Comparison of ENCODE assay signal across 27 cellular contexts in the genomic region with DNA sequence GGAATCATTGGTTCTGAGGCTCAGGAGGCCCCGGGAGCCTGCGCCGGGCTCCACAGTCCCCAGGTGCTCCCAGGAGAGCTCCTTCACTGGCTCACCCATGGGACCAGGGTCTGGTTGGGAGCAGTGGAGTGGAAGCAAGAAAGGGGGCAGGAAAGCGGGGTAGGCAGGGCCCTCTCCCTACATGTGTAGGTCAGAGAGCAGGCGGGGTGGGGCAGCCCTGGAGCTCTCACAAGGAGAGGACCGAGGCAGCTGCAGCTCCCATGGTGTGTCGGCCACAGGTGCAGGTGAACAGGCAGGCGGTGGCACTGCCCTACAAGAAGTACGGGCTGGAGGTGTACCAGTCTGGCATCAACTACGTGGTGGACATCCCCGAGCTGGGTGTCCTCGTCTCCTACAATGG. TPM values are rescaled to one million over a fixed set of nuclear protein-coding genes. Genes with fewer than 3 reads are reported as not detected.
"Had no signal": no experiment of that assay in that cellular context is flagged by ENCODE, and none has a peak within 500 bp of the region (broad histone marks: within the 10 kb centered on the region; RNA-seq: fewer than 3 reads in every experiment).

No MANE protein-coding gene starts in this region.

- H3K27ac ChIP-seq: Peyer's patch, SJCRH30 had no signal

- H3K4me3 ChIP-seq: Peyer's patch, SJCRH30 had no signal

- DNase-seq: IMR-90, Kasumi-1, KG1, MM.1S, NCI-H1048, NCI-H1105, NCI-H1417, NCI-H1436 treated with DMSO at 0.1 percent for 48 hours, NCI-H1694, NCI-H187 treated with DMSO at 0.1 percent for 48 hours, NCI-H2029 treated with DMSO at 0.1 percent for 48 hours, NCI-H2107, NCI-H2227 treated with DMSO at 0.1 percent for 48 hours, NCI-H524, NCI-H69, NCI-H774, PC-3, Peyer's patch, SHP77, SJCRH30 had no signal

- H3K4me1 ChIP-seq: Peyer's patch, SJCRH30 had no signal

- H3K9me3 ChIP-seq: Peyer's patch, SJCRH30 had no signal

- FAIRE-seq: HepG2 had no signal

- ATAC-seq: HepG2, PC-3, SK-N-SH treated with all-trans-retinoic acid at 6 μM for 48 hours had no signal

- H3K27me3 ChIP-seq: Peyer's patch, SJCRH30 had no signal

- H3K36me3 ChIP-seq: Peyer's patch, SJCRH30 had no signal

RNA-seq across cellular contexts. Expression of a gene that starts 28.3 kb away (rescaled TPM):
- total RNA-seq: HepG2, HT1080, IMR-90, M059J, NCI-H460, OCI-LY7, RPMI7951 had no signal
- polyA plus RNA-seq: HepG2, IMR-90 had no signal

RNA-seq across cellular contexts. Expression of a gene that starts 54.8 kb away (rescaled TPM):
- total RNA-seq: HepG2, HT1080, IMR-90, M059J, NCI-H460, OCI-LY7, Peyer's patch, RPMI7951, SJCRH30 had no signal
